In genomic region chr2:216651370-216651881, GRCh38 we compare ENCODE assay signal across 15 cellular contexts. TPM values are rescaled to one million over a fixed set of nuclear protein-coding genes. Genes with fewer than 3 reads are reported as not detected.
A peak's percentile ranks its signal among the peaks of the same experiment; 100 is the strongest.
DNase-seq lines count a peak whose midpoint lies in the region; FAIRE-seq and TF ChIP-seq lines count a peak whose summit lies in the region.
"Had no signal": no experiment of that assay in that cellular context is flagged by ENCODE, and none has a peak within 500 bp of the region (broad histone marks: within the 10 kb centered on the region; RNA-seq: fewer than 3 reads in every experiment).

No MANE protein-coding gene starts in this region.

- in situ Hi-C loops in astrocyte of the cerebellum (cut with HindIII; ENCODE audit: low sequenced_read_pairs) = loop anchor here (5.0 kb wide), 1 partner anchor 134 kb away; no protein-coding TSS in a partner anchor

- no peaks in the 10 kb centered on the region for H3K36me3 ChIP-seq in kidney (ENCODE audit: control insufficient read depth in 1 of 2, insufficient read depth in 2 of 2, low read length in 2 of 2)
- H3K36me3 ChIP-seq in adrenal gland (replicated peaks in 1 of 2) = no peaks in the 10 kb centered on the region

- no peaks in the 10 kb centered on the region for H3K27me3 ChIP-seq in adrenal gland
- H3K27me3 ChIP-seq: testis had no signal

- WGBS in adrenal gland, 4 donors = 85 to 95% (median 92%) methylated on average over 6 of the region's 6 CpGs

- TF ChIP-seq POLR2A in adrenal gland (IDR thresholded peaks at IDR 0.05) = no peak

- H3K4me1 ChIP-seq in kidney (ENCODE audit: control insufficient read depth in 1 of 2, insufficient read depth in 1 of 2, low read depth in 1 of 2, low read length in 2 of 2) (peaks cover 0 to 6% of the 10 kb centered on the region in 2 donors), adrenal gland (replicated peaks in 1 of 2) (peaks cover 11 to 20% of the 10 kb centered on the region in 2 donors)

- H3K27ac ChIP-seq in kidney (ENCODE audit: low read depth in 2 of 2, low read length in 2 of 2) = no peak overlapping the region
- H3K27ac ChIP-seq in adrenal gland = no peak overlapping the region
- H3K27ac ChIP-seq: testis had no signal

- DNase-seq in astrocyte of the cerebellum (ENCODE audit: low read depth) (peak; percentile 84), fibroblast of pulmonary artery (ENCODE audit: low read depth) (peak; percentile 74), skeletal muscle cell (ENCODE audit: low read depth) (peak; percentile 45), SIG-M5 (lab: John Stamatoyannopoulos, UW) (no peak), kidney (no peak), adrenal gland (no peak), NCI-H345 (lab: John Stamatoyannopoulos, UW) (no peak)
- DNase-seq: activated CD4-positive, alpha-beta T cell treated with anti-CD3 and anti-CD28 coated beads for 48 hours; activated T-cell treated with anti-CD3 and anti-CD28 coated beads, Interleukin-2, amount 50 U/mL, for 72 hours; CD8-positive, alpha-beta memory T cell; Kasumi-1; NCI-H2227 treated with DMSO at 0.1 percent for 48 hours; small intestine; testis had no signal

- no peak for TF ChIP-seq RAD21 in Ishikawa (IDR thresholded peaks at IDR 0.05; ENCODE audit: low read depth)

- H3K9me3 ChIP-seq in kidney (ENCODE audit: control insufficient read depth in 1 of 2, low read length in 2 of 2) = no peaks in the 10 kb centered on the region
- no peaks in the 10 kb centered on the region for H3K9me3 ChIP-seq in adrenal gland (replicated peaks in 1 of 3)
- H3K9me3 ChIP-seq: testis had no signal

- H3K4me3 ChIP-seq in astrocyte of the cerebellum (ENCODE audit: low read depth, low read length) = no peak overlapping the region
- no peak overlapping the region for H3K4me3 ChIP-seq in fibroblast of pulmonary artery (replicated peaks; ENCODE audit: low read depth, low read length)
- no peak overlapping the region for H3K4me3 ChIP-seq in skeletal muscle cell (ENCODE audit: low read depth, low read length)
- H3K4me3 ChIP-seq in kidney (ENCODE audit: low read length in 2 of 2) = no peak overlapping the region
- no peak overlapping the region for H3K4me3 ChIP-seq in adrenal gland
- H3K4me3 ChIP-seq: testis had no signal

- intact Hi-C loops in kidney (cut with DNase I) (no loop called here), adrenal gland (cut with DNase I) (no loop called here)

- TF ChIP-seq CTCF in astrocyte of the cerebellum (IDR thresholded peaks at IDR 0.05; ENCODE audit: low read depth, low read length, missing control alignments) = no peak
- TF ChIP-seq CTCF in fibroblast of pulmonary artery (IDR thresholded peaks at IDR 0.05; ENCODE audit: low read length, missing control alignments) = no peak
- TF ChIP-seq CTCF in kidney (IDR thresholded peaks at IDR 0.05; ENCODE audit: borderline replicate concordance, extremely low read depth, insufficient read depth) = no peak
- TF ChIP-seq CTCF in adrenal gland (IDR thresholded peaks at IDR 0.05) = no peak

- H3K9ac ChIP-seq in kidney (ENCODE audit: low read length in 2 of 2) = no peak overlapping the region

- no peak for FAIRE-seq in kidney (lab: Jason Lieb, UNC)
- FAIRE-seq: small intestine had no signal

- TF ChIP-seq EP300 in Ishikawa (IDR thresholded peaks at IDR 0.05; ENCODE audit: borderline replicate concordance) = no peak

TF ChIP-seq in Ishikawa, 13 proteins besides CTCF, POLR2A, EP300 and RAD21:
- peak; percentile 27; the same call in 1 of the 2 replicates for TF ChIP-seq FOXM1 (IDR thresholded peaks at IDR 0.05; ENCODE audit: borderline replicate concordance, low read depth)
- no peak for TF ChIP-seq CREB1 (IDR thresholded peaks at IDR 0.05; ENCODE audit: low read depth)

RNA-seq across cellular contexts. Expression of gene IGFBP2, which starts 18.2 kb away (rescaled TPM):
- 53.7 TPM for total RNA-seq in kidney
- 369 TPM for polyA plus RNA-seq in kidney (ENCODE audit: insufficient read depth, low read depth, low replicate concordance)
- 100 to 1,000 TPM in 3 of 8 donors, 10 to 100 TPM in 5; 35.6 to 253 (median 84.8) TPM for total RNA-seq in adrenal gland
- polyA plus RNA-seq in adrenal gland = 10 to 100 TPM; 14.8 to 76.6 (median 62.7) TPM

RNA-seq across cellular contexts. Expression of gene IGFBP5, which starts 43.9 kb away (rescaled TPM):
- 572 TPM for total RNA-seq in kidney
- 362 TPM for polyA plus RNA-seq in kidney (ENCODE audit: insufficient read depth, low read depth, low replicate concordance)
- total RNA-seq in adrenal gland = 1,000 to 10,000 TPM in 3 of 8 donors, 100 to 1,000 TPM in 5; 348 to 2,550 (median 761) TPM
- 100 to 1,000 TPM in 2 of 3 donors, 10 to 100 TPM in 1; 92.5 to 204 (median 204) TPM for polyA plus RNA-seq in adrenal gland
- total RNA-seq: activated T-cell treated with anti-CD3 and anti-CD28 coated beads, Interleukin-2, amount 50 U/mL, for 72 hours; CD8-positive, alpha-beta memory T cell had no signal
- polyA plus RNA-seq: CD8-positive, alpha-beta memory T cell had no signal

Comparison
In these comparisons a context has a peak if more than half of its experiments do, and no peak if none do; other contexts are left out.
1. DNase-seq: peak in astrocyte of the cerebellum (single experiment), fibroblast of pulmonary artery (single experiment) and skeletal muscle cell (single experiment); none in SIG-M5 (single experiment), kidney (single experiment), adrenal gland (0 of 7) and NCI-H345 (single experiment).